8 cellular contexts compared by ENCODE assay signal in genomic region chr5:784428-785177, GRCh38. TPM values are rescaled to one million over a fixed set of nuclear protein-coding genes. Genes with fewer than 3 reads are reported as not detected.
A peak's percentile ranks its signal among the peaks of the same experiment; 100 is the strongest.
DNase-seq lines count a peak whose midpoint lies in the region; ATAC-seq and TF ChIP-seq lines count a peak whose summit lies in the region.
"Not testable (repeated sequence)": the region's sequence is repeated elsewhere in the genome, so short reads cannot be mapped to it uniquely, and the experiment has no call there.

ZDHHC11B (minus strand) TSS chr5:784729; CDS start chr5:766919, 17,810 bp downstream.

- not testable (repeated sequence) for H3K9ac ChIP-seq in iPS-15b (ENCODE audit: low read depth, low read length)

- not testable (repeated sequence) for H3K4me1 ChIP-seq in iPS-15b (ENCODE audit: control insufficient read depth, insufficient read depth, low read length); upper lobe of right lung

- H3K27ac ChIP-seq in upper lobe of right lung, result not testable (repeated sequence)

- TF ChIP-seq CTCF in upper lobe of right lung (IDR thresholded peaks at IDR 0.05), result not testable (repeated sequence)

- in situ Hi-C loops in T47D (cut with HindIII; ENCODE audit: low pct_unique_long_range_greater_than_20kb, low sequenced_read_pairs), result not testable (repeated sequence)

- H3K9me3 ChIP-seq in iPS-15b (ENCODE audit: control insufficient read depth, insufficient read depth, low read length); upper lobe of right lung: not testable (repeated sequence)

- H3K4me3 ChIP-seq in iPS-15b (ENCODE audit: low read depth, low read length), result peak within 1 kb of the TSS; percentile 43
- peak within 1 kb of the TSS; percentile 61 for H3K4me3 ChIP-seq in upper lobe of right lung

- ATAC-seq in GM18502 (IDR thresholded peaks at IDR 0.05; ENCODE audit: poor library complexity, unreplicated experiment), result peak; percentile 54
- peak; percentile 61 for ATAC-seq in HG03135 (IDR thresholded peaks at IDR 0.05; ENCODE audit: unreplicated experiment)
- peak; percentile 67 for ATAC-seq in sciatic nerve
- peak; percentile 86 for ATAC-seq in upper lobe of right lung

- intact Hi-C loops in sciatic nerve (cut with DNase I); upper lobe of right lung (cut with DNase I): not testable (repeated sequence)

- H3K27me3 ChIP-seq in iPS-15b (ENCODE audit: control insufficient read depth, insufficient read depth, low read length); upper lobe of right lung: not testable (repeated sequence)

- DNase-seq in NCI-H2227 (lab: John Stamatoyannopoulos, UW; ENCODE audit: unreplicated experiment) (peak; percentile 78), T47D (ENCODE audit: low read depth in 1 of 2, low spot score in 1 of 2) (peak; percentile 99 to 100), sciatic nerve (ENCODE audit: low spot score) (peak; percentile 87), upper lobe of right lung (peak; percentile 93)
- peak; percentile 77 for DNase-seq in activated CD4-positive, CD25-positive, alpha-beta regulatory T cell treated with anti-CD3 and anti-CD28 coated beads, Interleukin-2, amount 50 U/mL, for 72 hours

- H3K36me3 ChIP-seq in iPS-15b (ENCODE audit: control insufficient read depth, insufficient read depth, low read length); upper lobe of right lung: not testable (repeated sequence)

RNA-seq across cellular contexts. Expression of gene ZDHHC11B, which starts in this region (rescaled TPM):
- total RNA-seq in sciatic nerve (1.9 TPM), upper lobe of right lung (8.0 TPM)
